ENCODE assay signal across 1 cellular context in genomic region chr11:108592591-108593213, GRCh38.
TF ChIP-seq lines count a peak whose summit lies in the region.

No MANE protein-coding gene starts in this region.

TF ChIP-seq in HepG2, 621 proteins besides CTCF, POLR2A, EP300 and RAD21 (continued from another document):
- no peak for TF ChIP-seq ZNF280D (CRISPR knock-in tag; IDR thresholded peaks at IDR 0.05)
- peak; percentile 27; the same call in 1 of the 2 replicates for TF ChIP-seq SALL1 (CRISPR knock-in tag; IDR thresholded peaks at IDR 0.05)
- TF ChIP-seq ZNF354B (CRISPR knock-in tag; IDR thresholded peaks at IDR 0.05), result no peak
- no peak for TF ChIP-seq ZMYM4 (CRISPR knock-in tag; IDR thresholded peaks at IDR 0.05)
- no peak for TF ChIP-seq GATAD1 (CRISPR knock-in tag; IDR thresholded peaks at IDR 0.05)
- no peak for TF ChIP-seq ZSCAN22 (CRISPR knock-in tag; IDR thresholded peaks at IDR 0.05)
- no peak for TF ChIP-seq HNRNPLL (IDR thresholded peaks at IDR 0.05; ENCODE audit: low read depth, low read length, poor library complexity, severe bottlenecking)
- TF ChIP-seq TP53 (CRISPR knock-in tag; conservative IDR thresholded peaks at IDR 0.05), result no peak
- TF ChIP-seq TARDBP (CRISPR knock-in tag; IDR thresholded peaks at IDR 0.05), result no peak
- 0 out of 2 replicates have a peak, but pooled peaks have one; percentile 16 for TF ChIP-seq SALL2 (CRISPR knock-in tag; IDR thresholded peaks at IDR 0.05)
- no peak for TF ChIP-seq TFDP2 (CRISPR knock-in tag; IDR thresholded peaks at IDR 0.05)
- no peak for TF ChIP-seq ZNF350 (CRISPR knock-in tag; IDR thresholded peaks at IDR 0.05; ENCODE audit: borderline replicate concordance, low read depth)
- TF ChIP-seq ARHGAP35 (CRISPR knock-in tag; IDR thresholded peaks at IDR 0.05; ENCODE audit: borderline replicate concordance), result no peak
- peak; percentile 40; the same call in 1 of the 2 replicates for TF ChIP-seq MTA1 (CRISPR knock-in tag; IDR thresholded peaks at IDR 0.05; ENCODE audit: borderline replicate concordance)
- no peak for TF ChIP-seq ETS1 (CRISPR knock-in tag; IDR thresholded peaks at IDR 0.05)
- TF ChIP-seq MXD3 (CRISPR knock-in tag; IDR thresholded peaks at IDR 0.05), result 0 out of 2 replicates have a peak, but pooled peaks have one; percentile 19
- TF ChIP-seq JDP2 (CRISPR knock-in tag; IDR thresholded peaks at IDR 0.05; ENCODE audit: borderline replicate concordance), result no peak
- no peak for TF ChIP-seq ASH2L (IDR thresholded peaks at IDR 0.05; ENCODE audit: insufficient read length, low read depth, low read length)
- no peak for TF ChIP-seq ZSCAN20 (CRISPR knock-in tag; IDR thresholded peaks at IDR 0.05; ENCODE audit: borderline replicate concordance)
- TF ChIP-seq ZNF724P (CRISPR knock-in tag; IDR thresholded peaks at IDR 0.05; ENCODE audit: borderline replicate concordance), result no peak
- no peak for TF ChIP-seq DMTF1 (CRISPR knock-in tag; IDR thresholded peaks at IDR 0.05)
- TF ChIP-seq HDAC6 (IDR thresholded peaks at IDR 0.05; ENCODE audit: low read depth, low read length), result no peak
- TF ChIP-seq FOXO4 (CRISPR knock-in tag; conservative IDR thresholded peaks at IDR 0.05), result no peak
- no peak for TF ChIP-seq SUZ12 (IDR thresholded peaks at IDR 0.05; ENCODE audit: low read depth, low read length)
- no peak for TF ChIP-seq ZC3H13 (CRISPR knock-in tag; IDR thresholded peaks at IDR 0.05)
- TF ChIP-seq TOPORS (CRISPR knock-in tag; IDR thresholded peaks at IDR 0.05), result no peak
- no peak for TF ChIP-seq ZSCAN25 (CRISPR knock-in tag; IDR thresholded peaks at IDR 0.05)
- no peak for TF ChIP-seq ZNF7 (CRISPR knock-in tag; IDR thresholded peaks at IDR 0.05)
- TF ChIP-seq ZSCAN21 (CRISPR knock-in tag; IDR thresholded peaks at IDR 0.05; ENCODE audit: borderline replicate concordance), result no peak
